ENCODE assay signal across 11 cellular contexts in genomic region chr5:129096382-129096991, GRCh38. TPM values are rescaled to one million over a fixed set of nuclear protein-coding genes. Genes with fewer than 3 reads are reported as not detected.
DNase-seq lines count a peak whose midpoint lies in the region; ATAC-seq, FAIRE-seq and TF ChIP-seq lines count a peak whose summit lies in the region.
"Had no signal": no experiment of that assay in that cellular context is flagged by ENCODE, and none has a peak within 500 bp of the region (broad histone marks: within the 10 kb centered on the region; RNA-seq: fewer than 3 reads in every experiment).

No MANE protein-coding gene starts in this region.

- H3K79me1 ChIP-seq in H9 (ENCODE audit: insufficient read depth, low read depth, low read length, poor library complexity, severe bottlenecking): no peaks in the 10 kb centered on the region

- H3K4me3 ChIP-seq in BLaER1 treated with 17β-estradiol and CSF1 and Interleukin-3, amounts not matched to agents 10 nM and 100 nM: peak overlapping the region in 1 of 10 experiments; percentile 78; a peak in 1 of 20 replicates
- no peak overlapping the region for H3K4me3 ChIP-seq in bronchial epithelial cell (ENCODE audit: low read depth, low read length)

- peaks cover 6% of the 10 kb centered on the region for H3K23me2 ChIP-seq in H9 (ENCODE audit: insufficient read length, low read depth, low read length, poor library complexity, severe bottlenecking)

- H2AFZ ChIP-seq in H9 (ENCODE audit: low read length): no peak overlapping the region

- no peaks in the 10 kb centered on the region for H3K79me2 ChIP-seq in H9 (ENCODE audit: insufficient read depth, low read length)

- H3K23ac ChIP-seq in H9 (ENCODE audit: insufficient read length, low read depth, low read length): no peak overlapping the region

- no peak overlapping the region for H3K4ac ChIP-seq in H9 (ENCODE audit: low read depth, low read length)

- H2BK20ac ChIP-seq in H9 (ENCODE audit: low read depth, low read length, poor library complexity, severe bottlenecking): no peak overlapping the region

- no peak overlapping the region for H2BK12ac ChIP-seq in H9 (ENCODE audit: insufficient read length, low read depth, low read length)

- no peaks in the 10 kb centered on the region for H3K9me3 ChIP-seq in BLaER1 treated with 17β-estradiol and CSF1 and Interleukin-3, amounts not matched to agents 10 nM and 100 nM (replicated peaks in 1 of 11)
- H3K9me3 ChIP-seq in H9 (ENCODE audit: control insufficient read depth, low read depth, low read length): no peaks in the 10 kb centered on the region
- H3K9me3 ChIP-seq: pancreas had no signal

- no peak overlapping the region for H3K56ac ChIP-seq in H9 (ENCODE audit: insufficient read length, low read depth, low read length)

- no peak for DNase-seq in H9
- no peak for DNase-seq in bronchial epithelial cell (ENCODE audit: low read depth)
- peak in 2 of 10 donors; percentile 1 to 7 for DNase-seq in naive thymus-derived CD8-positive, alpha-beta T cell
- no peak for DNase-seq in pons (ENCODE audit: low spot score)
- DNase-seq in GOT3 (lab: John Stamatoyannopoulos, UW): no peak
- no peak for DNase-seq in stimulated activated naive CD4-positive, alpha-beta T cell (lab: John Stamatoyannopoulos, UW)
- DNase-seq: GDM1, Karpas-422, pancreas had no signal

- peak overlapping the region in 10 of 11 experiments; percentile 34 to 93 (median 86); a peak in 19 of 22 replicates for H3K4me2 ChIP-seq in BLaER1 treated with 17β-estradiol and CSF1 and Interleukin-3, amounts not matched to agents 10 nM and 100 nM
- no peak overlapping the region for H3K4me2 ChIP-seq in H9 (ENCODE audit: insufficient read depth, insufficient read length, low read length)

- POLR2A ChIA-PET in naive thymus-derived CD8-positive, alpha-beta T cell (lab: Charles Lee): interaction anchor here (0.6 kb wide), 1 partner anchor 1014 kb away, joined by 3 read pairs; no protein-coding TSS in a partner anchor

- H3T11ph ChIP-seq in H9 (ENCODE audit: low read length): no peak overlapping the region

- no peak overlapping the region for H3K18ac ChIP-seq in H9 (ENCODE audit: insufficient read length, low read depth, low read length)

- no peak overlapping the region for H2BK15ac ChIP-seq in H9 (ENCODE audit: low read depth, low read length)

- H3K36me3 ChIP-seq in BLaER1 treated with 17β-estradiol and CSF1 and Interleukin-3, amounts not matched to agents 10 nM and 100 nM: no peaks in the 10 kb centered on the region
- H3K36me3 ChIP-seq in bronchial epithelial cell (ENCODE audit: control insufficient read depth, insufficient read depth, low read length): no peaks in the 10 kb centered on the region
- H3K36me3 ChIP-seq: pancreas had no signal

- peak overlapping the region; percentile 50 to 79 for H3K4me3 Mint-ChIP-seq in H9
- H3K4me3 Mint-ChIP-seq in naive thymus-derived CD8-positive, alpha-beta T cell: peak overlapping the region; percentile 8 to 86 (median 65)

- H2BK5ac ChIP-seq in H9 (ENCODE audit: insufficient read length, low read length): no peak overlapping the region

- ATAC-seq in naive thymus-derived CD8-positive, alpha-beta T cell: no peak
- no peak for ATAC-seq in GM21786 (IDR thresholded peaks at IDR 0.05; ENCODE audit: unreplicated experiment)
- ATAC-seq: pancreas had no signal

- peaks cover 39% of the 10 kb centered on the region for H3K27me3 Mint-ChIP-seq in H9 (ENCODE audit: low read depth)
- H3K27me3 Mint-ChIP-seq in naive thymus-derived CD8-positive, alpha-beta T cell: peaks cover 0 to 10% (median 8%) of the 10 kb centered on the region in 5 donors

- H3K9ac ChIP-seq in BLaER1 treated with 17β-estradiol and CSF1 and Interleukin-3, amounts not matched to agents 10 nM and 100 nM: no peak overlapping the region
- no peak overlapping the region for H3K9ac ChIP-seq in H9 (ENCODE audit: extremely low read depth, insufficient read length, low read length)

- WGBS in H9 (ENCODE audit: extremely low coverage, insufficient read length, low lambda C conversion rate): no CpG with 5 or more reads among the region's 8 CpGs

- no peak for FAIRE-seq in bronchial epithelial cell (lab: Jason Lieb, UNC)
- FAIRE-seq: pancreas had no signal

- no peak overlapping the region for H4K8ac ChIP-seq in H9 (replicated peaks; ENCODE audit: insufficient read length, low read depth, low read length)

- no peaks in the 10 kb centered on the region for H3K27me3 ChIP-seq in BLaER1 treated with 17β-estradiol and CSF1 and Interleukin-3, amounts not matched to agents 10 nM and 100 nM
- peaks cover 5% of the 10 kb centered on the region for H3K27me3 ChIP-seq in H9 (ENCODE audit: insufficient read depth, low read length)
- no peaks in the 10 kb centered on the region for H3K27me3 ChIP-seq in bronchial epithelial cell (ENCODE audit: control insufficient read depth, insufficient read depth, low read length)
- H3K27me3 ChIP-seq: pancreas had no signal

- H3K9me3 Mint-ChIP-seq in H9: no peaks in the 10 kb centered on the region
- no peaks in the 10 kb centered on the region for H3K9me3 Mint-ChIP-seq in naive thymus-derived CD8-positive, alpha-beta T cell

- H3K27ac ChIP-seq in BLaER1 treated with 17β-estradiol and CSF1 and Interleukin-3, amounts not matched to agents 10 nM and 100 nM: no peak overlapping the region
- no peak overlapping the region for H3K27ac ChIP-seq in H9 (ENCODE audit: insufficient read length, low read depth, low read length)

- H4K5ac ChIP-seq in H9 (ENCODE audit: insufficient read length, low read depth, low read length): no peak overlapping the region

- TF ChIP-seq CTCF in H9 (conservative IDR thresholded peaks at IDR 0.05) (peak; percentile 38; the same call in 1 of the 3 replicates), bronchial epithelial cell (IDR thresholded peaks at IDR 0.05; ENCODE audit: insufficient read depth, low read length, severe bottlenecking) (peak; percentile 23)

- no peak overlapping the region for H2BK120ac ChIP-seq in H9 (ENCODE audit: low read depth, low read length, poor library complexity, severe bottlenecking)

- H3K4me1 ChIP-seq in BLaER1 treated with 17β-estradiol and CSF1 and Interleukin-3, amounts not matched to agents 10 nM and 100 nM: peaks cover 24 to 45% (median 42%) of the 10 kb centered on the region in 10 experiments
- no peaks in the 10 kb centered on the region for H3K4me1 ChIP-seq in H9 (ENCODE audit: insufficient read depth, low read length)

- H3K27ac Mint-ChIP-seq in H9: no peak overlapping the region
- H3K27ac Mint-ChIP-seq in naive thymus-derived CD8-positive, alpha-beta T cell: peak overlapping the region in 5 of 10 donors; percentile 18 to 73 (median 72)

- no peaks in the 10 kb centered on the region; a peak in 2 of 7 replicates for H3K36me3 Mint-ChIP-seq in H9 (ENCODE audit: insufficient read depth in 1 of 3, low read depth in 3 of 3)
- H3K36me3 Mint-ChIP-seq in naive thymus-derived CD8-positive, alpha-beta T cell: no peaks in the 10 kb centered on the region

- H4K20me1 ChIP-seq in BLaER1 treated with 17β-estradiol and CSF1 and Interleukin-3, amounts not matched to agents 10 nM and 100 nM: peaks cover 0 to 19% (median 0%) of the 10 kb centered on the region in 11 experiments; a peak in 8 of 22 replicates
- no peaks in the 10 kb centered on the region for H4K20me1 ChIP-seq in H9 (ENCODE audit: control insufficient read depth, insufficient read depth, insufficient read length)

- H3K4me1 Mint-ChIP-seq in H9: peaks cover 20 to 25% of the 10 kb centered on the region in 2 experiments
- peaks cover 10 to 46% (median 41%) of the 10 kb centered on the region in 4 donors for H3K4me1 Mint-ChIP-seq in naive thymus-derived CD8-positive, alpha-beta T cell

- H4K91ac ChIP-seq in H9 (ENCODE audit: insufficient read length, low read depth, low read length): no peak overlapping the region

- no peak overlapping the region for H3K14ac ChIP-seq in H9 (ENCODE audit: insufficient read depth, low read length)

- H2AK5ac ChIP-seq in H9 (ENCODE audit: insufficient read length, low read length): no peak overlapping the region

RNA-seq across cellular contexts. Expression of gene ISOC1, which starts 1.9 kb away (rescaled TPM):
- total RNA-seq in H9 (2021) (21.6 and 23.0 TPM in 2 replicates), bronchial epithelial cell (9.9 and 16.1 TPM in 2 replicates)
- total RNA-seq in naive thymus-derived CD8-positive, alpha-beta T cell: 10 to 100 TPM; 11.8 to 12.8 TPM
- 10 to 100 TPM; 26.0 to 34.6 (median 29.9) TPM for polyA plus RNA-seq in naive thymus-derived CD8-positive, alpha-beta T cell
